In the genomic region with DNA sequence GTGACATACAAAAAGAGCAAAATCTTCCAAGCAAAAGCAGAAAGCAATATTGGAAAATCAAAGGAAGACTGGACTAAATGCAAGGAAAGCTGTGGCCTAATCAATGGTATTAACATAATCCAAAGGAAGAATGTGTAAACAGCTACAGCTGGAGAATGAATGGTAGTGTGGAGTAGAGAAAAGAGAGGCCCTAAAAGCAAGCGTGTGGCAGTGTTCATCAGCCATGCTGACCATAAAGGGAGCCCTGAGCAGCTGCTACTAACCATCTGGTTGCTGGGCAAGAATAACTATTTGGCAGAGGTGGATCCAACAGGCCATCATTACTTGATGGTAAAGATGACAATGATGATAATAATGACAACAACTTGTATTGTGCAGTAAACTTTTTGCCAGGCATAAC, we compare ENCODE assay signal across 19 cellular contexts.
A peak's percentile ranks its signal among the peaks of the same experiment; 100 is the strongest.
DNase-seq lines count a peak whose midpoint lies in the region; ATAC-seq and TF ChIP-seq lines count a peak whose summit lies in the region.
"Had no signal": no experiment of that assay in that cellular context is flagged by ENCODE, and none has a peak within 500 bp of the region (broad histone marks: within the 10 kb centered on the region; RNA-seq: fewer than 3 reads in every experiment).

No MANE protein-coding gene starts in this region.

- intact Hi-C loops in psoas muscle (cut with DNase I) = loop anchor here (5.0 kb wide), 1 partner anchor 36 kb away; no protein-coding TSS in a partner anchor
- intact Hi-C loops in testis (cut with DNase I; ENCODE audit: low total_unique reads) = no loop called here

- H3K9me3 ChIP-seq in psoas muscle = no peaks in the 10 kb centered on the region
- no peaks in the 10 kb centered on the region for H3K9me3 ChIP-seq in testis
- H3K9me3 ChIP-seq: adrenal gland, neutrophil, sigmoid colon, tibial nerve had no signal

- no peaks in the 10 kb centered on the region for H3K36me3 Mint-ChIP-seq in brain

- peaks cover 75% of the 10 kb centered on the region for H3K4me1 Mint-ChIP-seq in brain

- peak overlapping the region in 4 of 5 experiments; percentile 3 to 80 (median 43) for H3K27ac Mint-ChIP-seq in brain
- H3K27ac Mint-ChIP-seq: activated CD8-positive, alpha-beta T cell treated with anti-CD3 and anti-CD28 coated beads, Interleukin-2, amount 10 ng/mL, durations not matched to agents 7 days and 5 days had no signal

- 24 to 48% (median 27%) methylated on average over 1 of the region's 1 CpG for WGBS in psoas muscle, 3 donors
- WGBS in testis, 2 donors = 89 to 96% methylated on average over 1 of the region's 1 CpG

- TF ChIP-seq POLR2A in testis (IDR thresholded peaks at IDR 0.05) = no peak

- H3K36me3 ChIP-seq in psoas muscle (ENCODE audit: insufficient read depth in 1 of 2, low read depth in 1 of 2) (no peaks in the 10 kb centered on the region), testis (ENCODE audit: low read depth, missing control alignments) (no peaks in the 10 kb centered on the region)
- H3K36me3 ChIP-seq: adrenal gland, neutrophil, sigmoid colon, tibial nerve had no signal

- ATAC-seq in psoas muscle = peak; percentile 48 to 74 (median 73)
- ATAC-seq: activated CD8-positive, alpha-beta T cell treated with anti-CD3 and anti-CD28 coated beads, Interleukin-2, amount 10 ng/mL, durations not matched to agents 7 days and 5 days; HCT116; SK-N-SH treated with all-trans-retinoic acid at 6 μM for 48 hours had no signal

- DNase-seq in DMS153 (lab: John Stamatoyannopoulos, UW) (peak; percentile 21), DMS153 treated with DMSO at 0.1 percent for 48 hours (lab: John Stamatoyannopoulos, UW; ENCODE audit: unreplicated experiment) (no peak), NCI-H1694 (lab: John Stamatoyannopoulos, UW) (peak; percentile 4), psoas muscle (no peak), DMS79 treated with DMSO at 0.1 percent for 48 hours (lab: John Stamatoyannopoulos, UW) (no peak), testis (no peak)
- DNase-seq in stimulated activated CD4-positive, alpha-beta T cell treated with anti-CD3 and anti-CD28 coated beads, Interleukin-4, amount 100 ng/mL, for 4 hours = no peak
- DNase-seq: activated CD8-positive, alpha-beta T cell treated with anti-CD3 and anti-CD28 coated beads, Interleukin-2, amount 10 ng/mL, durations not matched to agents 7 days and 5 days; adrenal gland; head of caudate nucleus; mesenchymal stem cell; NCI-H2081 treated with DMSO at 0.1 percent for 48 hours; sigmoid colon had no signal

- peak overlapping the region; percentile 93 for H3K27ac ChIP-seq in psoas muscle
- H3K27ac ChIP-seq in testis = no peak overlapping the region
- H3K27ac ChIP-seq: 22Rv1, adrenal gland, neutrophil had no signal

- H3K4me3 Mint-ChIP-seq in brain = no peak overlapping the region
- H3K4me3 Mint-ChIP-seq: activated CD8-positive, alpha-beta T cell treated with anti-CD3 and anti-CD28 coated beads, Interleukin-2, amount 10 ng/mL, durations not matched to agents 7 days and 5 days had no signal

- no peaks in the 10 kb centered on the region for H3K27me3 Mint-ChIP-seq in brain

- H3K27me3 ChIP-seq in psoas muscle (ENCODE audit: insufficient read depth in 3 of 3, low read length in 2 of 3) = no peaks in the 10 kb centered on the region
- H3K27me3 ChIP-seq in testis = no peaks in the 10 kb centered on the region
- H3K27me3 ChIP-seq: adrenal gland, neutrophil, sigmoid colon, tibial nerve had no signal

- TF ChIP-seq CTCF in brain (conservative IDR thresholded peaks at IDR 0.05) = no peak
- TF ChIP-seq CTCF in psoas muscle (IDR thresholded peaks at IDR 0.05) = no peak
- no peak for TF ChIP-seq CTCF in testis (IDR thresholded peaks at IDR 0.05)

- H3K4me3 ChIP-seq in psoas muscle = peak overlapping the region; percentile 14
- H3K4me3 ChIP-seq in testis = no peak overlapping the region
- H3K4me3 ChIP-seq: adrenal gland, sigmoid colon, tibial nerve had no signal

- H3K9me3 Mint-ChIP-seq in brain = no peaks in the 10 kb centered on the region

- peaks cover 86% of the 10 kb centered on the region for H3K4me1 ChIP-seq in psoas muscle
- no peaks in the 10 kb centered on the region for H3K4me1 ChIP-seq in testis

Comparison
In these comparisons a context has a peak if more than half of its experiments do, and no peak if none do; other contexts are left out.
1. DNase-seq: peak in DMS153 (single experiment) and NCI-H1694 (single experiment); none in DMS153 treated with DMSO at 0.1 percent for 48 hours (single experiment), psoas muscle (0 of 2), stimulated activated CD4-positive, alpha-beta T cell treated with anti-CD3 and anti-CD28 coated beads, Interleukin-4, amount 100 ng/mL, for 4 hours (0 of 2), DMS79 treated with DMSO at 0.1 percent for 48 hours (single experiment) and testis (single experiment).